In genomic region chr7:107606303-107606702, GRCh38 we compare ENCODE assay signal across 22 cellular contexts. TPM values are rescaled to one million over a fixed set of nuclear protein-coding genes. Genes with fewer than 3 reads are reported as not detected.
DNase-seq lines count a peak whose midpoint lies in the region; ATAC-seq and TF ChIP-seq lines count a peak whose summit lies in the region.
"Had no signal": no experiment of that assay in that cellular context is flagged by ENCODE, and none has a peak within 500 bp of the region (broad histone marks: within the 10 kb centered on the region; RNA-seq: fewer than 3 reads in every experiment).

No MANE protein-coding gene starts in this region.

- no peak overlapping the region for H2BK15ac ChIP-seq in IMR-90 (ENCODE audit: low read depth, low read length)

- POLR2A ChIA-PET in IMR-90 (lab: Charles Lee; ENCODE audit: unreplicated experiment) (no interaction called here), WTC11 (lab: Charles Lee) (no interaction called here)

- no peaks in the 10 kb centered on the region for H3K27me3 ChIP-seq in IMR-90 (ENCODE audit: control insufficient read depth, insufficient read depth, low read length)
- H3K27me3 ChIP-seq in foreskin keratinocyte = no peaks in the 10 kb centered on the region
- H3K27me3 ChIP-seq in tibial artery = no peaks in the 10 kb centered on the region
- H3K27me3 ChIP-seq: BE2C, BLaER1 had no signal

- no peaks in the 10 kb centered on the region for H3K4me1 Mint-ChIP-seq in WTC11
- peaks cover 17% of the 10 kb centered on the region for H3K4me1 Mint-ChIP-seq in glutamatergic neuron (ENCODE audit: low read depth, unreplicated experiment)
- H3K4me1 Mint-ChIP-seq: CD14-positive monocyte; CD4-positive, alpha-beta memory T cell; CD4-positive, CD25-positive, alpha-beta regulatory T cell; CD8-positive, alpha-beta memory T cell had no signal

- no peak overlapping the region for H3K56ac ChIP-seq in IMR-90 (ENCODE audit: extremely low read depth, insufficient read depth, low read length)

- no peak overlapping the region for H4K8ac ChIP-seq in IMR-90 (ENCODE audit: low read depth in 2 of 2, low read length in 2 of 2)

- H2AFZ ChIP-seq in IMR-90 (replicated peaks; ENCODE audit: low read length, poor library complexity) = no peak overlapping the region

- H3K4me3 Mint-ChIP-seq in WTC11 (no peak overlapping the region), glutamatergic neuron (ENCODE audit: unreplicated experiment) (no peak overlapping the region)
- H3K4me3 Mint-ChIP-seq: CD14-positive monocyte; CD4-positive, alpha-beta memory T cell; CD4-positive, CD25-positive, alpha-beta regulatory T cell; CD8-positive, alpha-beta memory T cell had no signal

- no peak overlapping the region for H4K91ac ChIP-seq in IMR-90 (ENCODE audit: insufficient read depth, low read depth, low read length)

- no TSS peak for BruUV-seq in IMR-90 (replicated peaks; lab: Mats Ljungman, UMichigan)

- ATAC-seq in IMR-90 (ENCODE audit: low read depth) (no peak), WTC11 (no peak), foreskin keratinocyte (no peak), HG02588 (IDR thresholded peaks at IDR 0.05; ENCODE audit: unreplicated experiment) (no peak)

- no peaks in the 10 kb centered on the region for H3K27me3 Mint-ChIP-seq in WTC11 (ENCODE audit: low read depth)
- no peaks in the 10 kb centered on the region for H3K27me3 Mint-ChIP-seq in glutamatergic neuron (ENCODE audit: unreplicated experiment)
- H3K27me3 Mint-ChIP-seq: CD4-positive, alpha-beta memory T cell; CD4-positive, CD25-positive, alpha-beta regulatory T cell; CD8-positive, alpha-beta memory T cell had no signal

- no peak overlapping the region for H2AK5ac ChIP-seq in IMR-90 (ENCODE audit: low read depth, low read length)

- peaks cover 0 to 18% of the 10 kb centered on the region in 2 experiments; a peak in 2 of 4 replicates for H3K79me1 ChIP-seq in IMR-90 (ENCODE audit: low read depth in 1 of 2, low read length in 2 of 2)

- TF ChIP-seq POLR2A in IMR-90 (IDR thresholded peaks at IDR 0.05; ENCODE audit: low read depth, low read length) = no peak

- H2AK9ac ChIP-seq in IMR-90 (replicated peaks; ENCODE audit: low read depth, low read length, poor library complexity) = no peak overlapping the region

- no peaks in the 10 kb centered on the region for H3K9me3 ChIP-seq in IMR-90 (ENCODE audit: control insufficient read depth, insufficient read depth, low read length)
- H3K9me3 ChIP-seq in tibial artery = no peaks in the 10 kb centered on the region
- H3K9me3 ChIP-seq: BE2C, BLaER1 had no signal

- H3K9me3 Mint-ChIP-seq in WTC11 (no peaks in the 10 kb centered on the region), glutamatergic neuron (ENCODE audit: unreplicated experiment) (no peaks in the 10 kb centered on the region)
- H3K9me3 Mint-ChIP-seq: CD14-positive monocyte; CD4-positive, alpha-beta memory T cell; CD4-positive, CD25-positive, alpha-beta regulatory T cell; CD8-positive, alpha-beta memory T cell had no signal

- H3K36me3 ChIP-seq in IMR-90 (ENCODE audit: control insufficient read depth, insufficient read depth, low read length) (no peaks in the 10 kb centered on the region; the same call in 1 of the 2 replicates), tibial artery (peaks cover 4 to 31% (median 11%) of the 10 kb centered on the region in 3 donors)
- H3K36me3 ChIP-seq: BE2C, BLaER1 had no signal

- in situ Hi-C loops in IMR-90 (cut with MboI; ENCODE audit: low sequenced_read_pairs) = no loop called here

- H3K27ac Mint-ChIP-seq in WTC11 (peak overlapping the region; percentile 18; the same call in 1 of the 2 replicates), glutamatergic neuron (ENCODE audit: unreplicated experiment) (no peak overlapping the region)
- H3K27ac Mint-ChIP-seq: CD14-positive monocyte; CD4-positive, CD25-positive, alpha-beta regulatory T cell had no signal

- H3K36me3 Mint-ChIP-seq in WTC11 = no peaks in the 10 kb centered on the region
- H3K36me3 Mint-ChIP-seq in glutamatergic neuron (ENCODE audit: unreplicated experiment) = no peaks in the 10 kb centered on the region

- CTCF ChIA-PET in IMR-90 (lab: Yijun Ruan, JAX) = no interaction called here
- CTCF ChIA-PET in WTC11 (lab: Charles Lee) = no interaction called here

- dilution Hi-C loops in IMR-90 (cut with HindIII; ENCODE audit: low sequenced_read_pairs, unreplicated experiment) = no loop called here

- H4K5ac ChIP-seq in IMR-90 (ENCODE audit: low read depth, low read length) = no peak overlapping the region

- 0 out of 2 replicates have a peak overlapping the region, but pooled peaks have one; percentile 16 for H3K23ac ChIP-seq in IMR-90 (ENCODE audit: low read depth, low read length)

- H3K4me3 ChIP-seq in IMR-90 (ENCODE audit: insufficient read depth, low read depth, low read length) = no peak overlapping the region
- no peak overlapping the region for H3K4me3 ChIP-seq in epithelial cell of esophagus (ENCODE audit: low read length)
- no peak overlapping the region for H3K4me3 ChIP-seq in tibial artery
- H3K4me3 ChIP-seq: BLaER1 had no signal

- H3K9ac ChIP-seq in IMR-90 (ENCODE audit: low read depth, low read length) = no peak overlapping the region
- H3K9ac ChIP-seq: BLaER1 had no signal

- H3K4me2 ChIP-seq in IMR-90 (ENCODE audit: low read depth, low read length) = no peak overlapping the region
- H3K4me2 ChIP-seq: BLaER1 had no signal

- TF ChIP-seq CTCF in IMR-90 (conservative IDR thresholded peaks at IDR 0.05; ENCODE audit: low read depth, low read length) (no peak), WTC11 (IDR thresholded peaks at IDR 0.05) (no peak), epithelial cell of esophagus (IDR thresholded peaks at IDR 0.05; ENCODE audit: insufficient read depth, low read depth, low read length, missing control alignments) (no peak), foreskin keratinocyte (conservative IDR thresholded peaks at IDR 0.05) (no peak), tibial artery (IDR thresholded peaks at IDR 0.05) (no peak), glutamatergic neuron (IDR thresholded peaks at IDR 0.05; ENCODE audit: partially characterized antibody, unreplicated experiment) (no peak)

- H3K4ac ChIP-seq in IMR-90 (ENCODE audit: low read depth, low read length) = no peak overlapping the region

- H2BK120ac ChIP-seq in IMR-90 (ENCODE audit: low read depth, low read length) = no peak overlapping the region

- H3K27ac ChIP-seq in IMR-90 (ENCODE audit: insufficient read depth, low read length) = no peak overlapping the region
- H3K27ac ChIP-seq in foreskin keratinocyte = no peak overlapping the region
- H3K27ac ChIP-seq in tibial artery = no peak overlapping the region
- H3K27ac ChIP-seq: BLaER1 had no signal

- DNase-seq in IMR-90 (no peak), WTC11 (ENCODE audit: low spot score) (no peak), epithelial cell of esophagus (ENCODE audit: low read depth) (peak; percentile 29), foreskin keratinocyte (peak; percentile 45 to 70), DMS114 treated with DMSO at 0.1 percent for 48 hours (lab: John Stamatoyannopoulos, UW; ENCODE audit: unreplicated experiment) (no peak), tibial artery (no peak), glutamatergic neuron (no peak)
- DNase-seq: 8988T; ACHN; BE2C; C1 segment of cervical spinal cord; CD4-positive, alpha-beta memory T cell; CD4-positive, CD25-positive, alpha-beta regulatory T cell; CD8-positive, alpha-beta memory T cell; COR-L47; DMS 273 treated with DMSO at 0.1 percent for 48 hours; DMS79 treated with DMSO at 0.1 percent for 48 hours; GF-D8 had no signal

- H2BK20ac ChIP-seq in IMR-90 (ENCODE audit: low read depth, low read length) = no peak overlapping the region

- H4K20me1 ChIP-seq in IMR-90 (ENCODE audit: insufficient read depth, low read length) = no peaks in the 10 kb centered on the region
- H4K20me1 ChIP-seq: BLaER1 had no signal

- H3K9me1 ChIP-seq in IMR-90 (ENCODE audit: insufficient read depth, low read length) = peaks cover 3% of the 10 kb centered on the region; the same call in 1 of the 2 replicates

- H3K4me1 ChIP-seq in IMR-90 (ENCODE audit: control insufficient read depth, insufficient read depth, low read length) (peaks cover 2% of the 10 kb centered on the region; the same call in 1 of the 2 replicates), foreskin keratinocyte (peaks cover 5% of the 10 kb centered on the region), tibial artery (peaks cover 0 to 23% (median 3%) of the 10 kb centered on the region in 4 donors)
- H3K4me1 ChIP-seq: BLaER1 had no signal

- no peak overlapping the region for H3K14ac ChIP-seq in IMR-90 (replicated peaks; ENCODE audit: low read depth, low read length)

- no peak overlapping the region for H3K18ac ChIP-seq in IMR-90 (ENCODE audit: low read depth, low read length)

- H2BK5ac ChIP-seq in IMR-90 (ENCODE audit: low read depth, low read length, poor library complexity, severe bottlenecking) = no peak overlapping the region

- intact Hi-C loops in IMR-90 (cut with micrococcal nuclease) = no loop called here
- intact Hi-C loops in tibial artery (cut with DNase I; ENCODE audit: low total_unique reads) = no loop called here

- WGBS in IMR-90 (ENCODE audit: extremely low coverage in 2 of 2, insufficient read length in 1 of 2), 2 experiments = no CpG with 5 or more reads among the region's 1 CpG

- TF ChIP-seq RAD21 in IMR-90 (IDR thresholded peaks at IDR 0.05; ENCODE audit: low read length) = no peak

RNA-seq across cellular contexts. Expression of gene BCAP29, which starts 26.3 kb away (rescaled TPM):
- total RNA-seq in IMR-90 (2012; rRNA removed) = 33.0 and 119 TPM in 2 replicates
- 21.1 and 35.1 TPM in 2 replicates for polyA plus RNA-seq in IMR-90 (2012; rRNA removed)
- 8.4 and 16.4 TPM in 2 replicates for polyA plus RNA-seq in IMR-90 (2012; cell fraction: cytosol; rRNA removed)
- 4.4 and 18.7 TPM in 2 replicates for polyA plus RNA-seq in IMR-90 (2012; cell fraction: nucleus; rRNA removed; ENCODE audit: low replicate concordance)
- 14.5 to 19.6 TPM (median 19.0 TPM) in 3 replicates for total RNA-seq in WTC11 (2021)
- 70.4 and 80.3 TPM in 2 replicates for total RNA-seq in foreskin keratinocyte
- 42.4 and 43.4 TPM in 2 replicates for polyA plus RNA-seq in foreskin keratinocyte
- total RNA-seq in glutamatergic neuron (ENCODE audit: unreplicated experiment) = 30.1 TPM

RNA-seq across cellular contexts. Expression of gene DUS4L, which starts 42.5 kb away (rescaled TPM):
- total RNA-seq in IMR-90 (2012; rRNA removed) (6.6 and 8.6 TPM in 2 replicates), WTC11 (2021) (10.0 to 15.3 TPM (median 10.4 TPM) in 3 replicates), foreskin keratinocyte (11.6 and 11.9 TPM in 2 replicates), glutamatergic neuron (ENCODE audit: unreplicated experiment) (11.5 TPM)
- polyA plus RNA-seq in IMR-90 (2012; rRNA removed) (3.3 and 4.2 TPM in 2 replicates), foreskin keratinocyte (7.3 and 8.7 TPM in 2 replicates)
- polyA plus RNA-seq in IMR-90 (2012; cell fraction: cytosol; rRNA removed) = 1.5 and 1.8 TPM in 2 replicates
- polyA plus RNA-seq in IMR-90 (2012; cell fraction: nucleus; rRNA removed; ENCODE audit: low replicate concordance) = 1.5 and 4.9 TPM in 2 replicates

RNA-seq across cellular contexts. Expression of gene COG5, which starts 42.6 kb away (rescaled TPM):
- total RNA-seq in IMR-90 (2012; rRNA removed) (27.4 and 35.8 TPM in 2 replicates), WTC11 (2021) (23.3 to 24.5 TPM (median 23.8 TPM) in 3 replicates), foreskin keratinocyte (46.5 and 48.4 TPM in 2 replicates), glutamatergic neuron (ENCODE audit: unreplicated experiment) (29.5 TPM)
- polyA plus RNA-seq in IMR-90 (2012; rRNA removed) (15.7 and 18.5 TPM in 2 replicates), foreskin keratinocyte (12.8 and 14.9 TPM in 2 replicates)
- 5.4 and 6.0 TPM in 2 replicates for polyA plus RNA-seq in IMR-90 (2012; cell fraction: cytosol; rRNA removed)
- polyA plus RNA-seq in IMR-90 (2012; cell fraction: nucleus; rRNA removed; ENCODE audit: low replicate concordance) = 4.2 and 21.9 TPM in 2 replicates

RNA-seq across cellular contexts. Expression of gene SLC26A4, which starts 54.3 kb away (rescaled TPM):
- total RNA-seq in IMR-90 (2012; rRNA removed) = 0.56 and 1.1 TPM in 2 replicates
- polyA plus RNA-seq in IMR-90 (2012; rRNA removed) = 0.09 and 0.20 TPM in 2 replicates
- polyA plus RNA-seq in IMR-90 (2012; cell fraction: cytosol; rRNA removed) = 0.07 TPM in 1 of 2 replicates, not detected in the other
- polyA plus RNA-seq in IMR-90 (2012; cell fraction: nucleus; rRNA removed; ENCODE audit: low replicate concordance) = 0.05 and 0.19 TPM in 2 replicates
- total RNA-seq in WTC11 (2021) = 0.09 to 0.22 TPM in 2 of 3 replicates, not detected in the other
- 0.07 and 0.14 TPM in 2 replicates for total RNA-seq in foreskin keratinocyte
- polyA plus RNA-seq in foreskin keratinocyte = 0.01 and 0.12 TPM in 2 replicates
- 0.34 TPM for total RNA-seq in glutamatergic neuron (ENCODE audit: unreplicated experiment)
- total RNA-seq: A673; CD4-positive, alpha-beta memory T cell had no signal
- polyA plus RNA-seq: CD4-positive, alpha-beta memory T cell; CD8-positive, alpha-beta memory T cell had no signal

Comparison
In these comparisons a context has a peak if more than half of its experiments do, and no peak if none do; other contexts are left out.
1. DNase-seq: peak in epithelial cell of esophagus (single experiment) and foreskin keratinocyte (2 of 2); none in IMR-90 (single experiment), WTC11 (single experiment), DMS114 treated with DMSO at 0.1 percent for 48 hours (single experiment), tibial artery (0 of 2) and glutamatergic neuron (single experiment).